In genomic region chr6:166500246-166500645, GRCh38 we compare ENCODE assay signal across 1 cellular context.
TF ChIP-seq lines count a peak whose summit lies in the region.

No MANE protein-coding gene starts in this region.

TF ChIP-seq in SK-N-SH, 30 proteins besides CTCF, POLR2A, EP300 and RAD21 (continued from another document):
- TF ChIP-seq USF1 (IDR thresholded peaks at IDR 0.05; ENCODE audit: borderline replicate concordance, low read depth) (peak; percentile 61; the same call in 1 of the 2 replicates), ZBTB33 (IDR thresholded peaks at IDR 0.05; ENCODE audit: borderline replicate concordance, low read depth) (no peak), TAF1 (IDR thresholded peaks at IDR 0.05; ENCODE audit: borderline replicate concordance, low read depth, low read length) (no peak), NFIC (IDR thresholded peaks at IDR 0.05; ENCODE audit: borderline replicate concordance) (no peak), USF2 (IDR thresholded peaks at IDR 0.05; ENCODE audit: borderline replicate concordance, low read depth, low read length) (peak; percentile 36; the same call in 1 of the 2 replicates), EZH2phosphoT487 (IDR thresholded peaks at IDR 0.05; ENCODE audit: borderline replicate concordance, low read depth) (no peak), FOXM1 (IDR thresholded peaks at IDR 0.05; ENCODE audit: low read depth) (no peak), MAX (IDR thresholded peaks at IDR 0.05; ENCODE audit: low read depth) (no peak), POLR2AphosphoS5 (IDR thresholded peaks at IDR 0.05; ENCODE audit: low read depth, low read length) (no peak), TCF12 (IDR thresholded peaks at IDR 0.05) (no peak), FOXJ3 (CRISPR knock-in tag; IDR thresholded peaks at IDR 0.05) (peak; percentile 67; the same call in 1 of the 2 replicates), NRF1 (IDR thresholded peaks at IDR 0.05; ENCODE audit: low read depth, low read length) (no peak), JUND (IDR thresholded peaks at IDR 0.05) (no peak), GATA2 (CRISPR knock-in tag; IDR thresholded peaks at IDR 0.05) (peak; percentile 52; the same call in 1 of the 2 replicates), RXRA (IDR thresholded peaks at IDR 0.05; ENCODE audit: borderline replicate concordance, low read depth) (no peak), SMC3 (IDR thresholded peaks at IDR 0.05; ENCODE audit: low read depth, low read length) (no peak), PBX3 (IDR thresholded peaks at IDR 0.05) (no peak), FOSL2 (IDR thresholded peaks at IDR 0.05; ENCODE audit: borderline replicate concordance, low read depth) (no peak), GABPA (IDR thresholded peaks at IDR 0.05; ENCODE audit: low read depth) (no peak), MEF2A (IDR thresholded peaks at IDR 0.05; ENCODE audit: borderline replicate concordance, low read depth) (no peak), ELF1 (IDR thresholded peaks at IDR 0.05) (no peak), TEAD4 (IDR thresholded peaks at IDR 0.05; ENCODE audit: borderline replicate concordance, insufficient read depth) (no peak), YY1 (IDR thresholded peaks at IDR 0.05; ENCODE audit: low read depth) (no peak), REST (IDR thresholded peaks at IDR 0.05; ENCODE audit: low read depth, low read length) (no peak)
